Comparison of ENCODE assay signal across 13 cellular contexts in genomic region chr19:5296457-5297271, GRCh38. TPM values are rescaled to one million over a fixed set of nuclear protein-coding genes. Genes with fewer than 3 reads are reported as not detected.
DNase-seq lines count a peak whose midpoint lies in the region; ATAC-seq and TF ChIP-seq lines count a peak whose summit lies in the region.
"Had no signal": no experiment of that assay in that cellular context is flagged by ENCODE, and none has a peak within 500 bp of the region (broad histone marks: within the 10 kb centered on the region; RNA-seq: fewer than 3 reads in every experiment).

No MANE protein-coding gene starts in this region.

- no peaks in the 10 kb centered on the region for H3K27me3 ChIP-seq in Karpas-422 (ENCODE audit: low read length)
- H3K27me3 ChIP-seq in HAP-1 (ENCODE audit: low read depth): no peaks in the 10 kb centered on the region

- TF ChIP-seq CTCF in HEK293 (tag by site-specific recombination; IDR thresholded peaks at IDR 0.05) (no peak), neural crest cell (conservative IDR thresholded peaks at IDR 0.05) (no peak)

- H3K4me1 ChIP-seq in HEK293 (ENCODE audit: control insufficient read depth, insufficient read depth, low read length) (peaks cover 2% of the 10 kb centered on the region; the same call in 1 of the 2 replicates), Karpas-422 (ENCODE audit: low read length) (peaks cover 14% of the 10 kb centered on the region), HAP-1 (peaks cover 5% of the 10 kb centered on the region)
- H3K4me1 ChIP-seq: Caco-2 had no signal

- H2AFZ ChIP-seq in Karpas-422 (ENCODE audit: low read length): no peak overlapping the region
- H2AFZ ChIP-seq: GM23248 had no signal

- H3K4me3 ChIP-seq in HEK293 (ENCODE audit: low read depth, low read length): no peak overlapping the region
- H3K4me3 ChIP-seq in Karpas-422 (ENCODE audit: low read length): no peak overlapping the region
- H3K4me3 ChIP-seq in HAP-1: no peak overlapping the region
- H3K4me3 ChIP-seq: GM23248 had no signal

- H3K27ac ChIP-seq in HEK293 (ENCODE audit: extremely low read depth, low read depth, low read length): no peak overlapping the region
- no peak overlapping the region for H3K27ac ChIP-seq in Karpas-422 (ENCODE audit: low read length)
- H3K27ac ChIP-seq: GM23248 had no signal

- H3K9me2 ChIP-seq in Karpas-422 (replicated peaks; ENCODE audit: insufficient read depth, low read length): no peaks in the 10 kb centered on the region

- H3K27ac Mint-ChIP-seq in neural crest cell (ENCODE audit: unreplicated experiment): peak overlapping the region; percentile 12
- H3K27ac Mint-ChIP-seq: CD4-positive, alpha-beta T cell had no signal

- H3K4me1 Mint-ChIP-seq in neural crest cell: peaks cover 17% of the 10 kb centered on the region

- CTCF ChIA-PET in HEK293 (lab: Yijun Ruan, JAX): no interaction called here

- H3K79me2 ChIP-seq in Karpas-422 (ENCODE audit: low read length): peaks cover 9% of the 10 kb centered on the region

- DNase-seq in Karpas-422 (peak; percentile 20), neural crest cell (ENCODE audit: low read depth, low spot score) (no peak), SW 1271 (lab: John Stamatoyannopoulos, UW) (no peak), HAP-1 (ENCODE audit: low spot score in 2 of 2) (no peak)
- DNase-seq: AML-193; Caco-2; CD4-positive, alpha-beta T cell; GDM1; GM23248; KBM-7 had no signal

- H3K9ac ChIP-seq in Karpas-422 (ENCODE audit: low read length): no peak overlapping the region
- H3K9ac ChIP-seq: GM23248 had no signal

- H3K9me3 ChIP-seq in HEK293 (ENCODE audit: control insufficient read depth, insufficient read depth, low read depth, low read length) (no peaks in the 10 kb centered on the region), Karpas-422 (ENCODE audit: low read length) (no peaks in the 10 kb centered on the region), HAP-1 (no peaks in the 10 kb centered on the region)
- H3K9me3 ChIP-seq: Caco-2 had no signal

- in situ Hi-C loops in HAP-1 (cut with MboI; ENCODE audit: low sequenced_read_pairs): no loop called here

- no peaks in the 10 kb centered on the region for H3K36me3 ChIP-seq in HEK293 (ENCODE audit: control insufficient read depth in 2 of 2, insufficient read depth in 1 of 2, low read length in 2 of 2)
- H3K36me3 ChIP-seq in Karpas-422 (ENCODE audit: insufficient read depth, low read length): no peaks in the 10 kb centered on the region
- no peaks in the 10 kb centered on the region for H3K36me3 ChIP-seq in HAP-1 (replicated peaks)

- POLR2A ChIA-PET in HEK293 (lab: Yijun Ruan, JAX): interaction anchor here (0.6 kb wide), 1 partner anchor 1621 kb away, joined by 3 read pairs; no protein-coding TSS in a partner anchor

- no peak for ATAC-seq in HG02973 (IDR thresholded peaks at IDR 0.05; ENCODE audit: unreplicated experiment)
- ATAC-seq: HCT116 had no signal

- H3K4me3 Mint-ChIP-seq in neural crest cell: peak overlapping the region; percentile 68
- H3K4me3 Mint-ChIP-seq: CD4-positive, alpha-beta T cell had no signal

- no peak overlapping the region for H3K4me2 ChIP-seq in Karpas-422 (ENCODE audit: low read depth, low read length, poor library complexity, severe bottlenecking)

- peaks cover 31% of the 10 kb centered on the region for H4K20me1 ChIP-seq in Karpas-422 (ENCODE audit: insufficient read depth, low read depth, low read length)

- H3K27me3 Mint-ChIP-seq in neural crest cell (ENCODE audit: low read depth): no peaks in the 10 kb centered on the region

- H3K9me3 Mint-ChIP-seq in neural crest cell: no peaks in the 10 kb centered on the region

- no peaks in the 10 kb centered on the region for H3K36me3 Mint-ChIP-seq in neural crest cell (ENCODE audit: low read depth)

TF ChIP-seq in HEK293, 187 proteins besides CTCF, POLR2A, EP300 and RAD21:
- TF ChIP-seq ZNF623 (tag by site-specific recombination; IDR thresholded peaks at IDR 0.05) (peak; percentile 94), ZNF16 (tag by site-specific recombination; IDR thresholded peaks at IDR 0.05; ENCODE audit: low read depth) (peak; percentile 72), ZNF585B (tag by site-specific recombination; IDR thresholded peaks at IDR 0.05) (no peak), ZNF707 (tag by site-specific recombination; IDR thresholded peaks at IDR 0.05) (no peak), ZNF280D (tag by site-specific recombination; IDR thresholded peaks at IDR 0.05) (peak; percentile 20; the same call in 1 of the 2 replicates)
TF ChIP-seq in HEK293: peak in this region for 3.

RNA-seq across cellular contexts. Expression of gene PTPRS, which starts 43.9 kb away (rescaled TPM):
- 36.6 and 98.0 TPM in 2 replicates for total RNA-seq in Karpas-422 (2014; rRNA removed; shearing (Covaris generic); ENCODE audit: low replicate concordance)
- 333 and 357 TPM in 2 replicates for total RNA-seq in neural crest cell
